Comparison of ENCODE assay signal across 17 cellular contexts in genomic region chr21:16539041-16539440, GRCh38.
"Had no signal": no experiment of that assay in that cellular context is flagged by ENCODE, and none has a peak within 500 bp of the region (broad histone marks: within the 10 kb centered on the region; RNA-seq: fewer than 3 reads in every experiment).

No MANE protein-coding gene starts in this region.

- H3K36me3 Mint-ChIP-seq: activated naive CD8-positive, alpha-beta T cell; naive B cell; stimulated activated effector memory CD8-positive, alpha-beta T cell treated with anti-CD3 and anti-CD28 coated beads, Interleukin-12 subunit alpha, Interleukin-12 subunit beta, amount 100 ng/mL, for 72 hours had no signal

- H3K36me3 ChIP-seq: cardiac muscle cell, transverse colon had no signal

- H3K4me1 ChIP-seq: parathyroid adenoma, transverse colon had no signal

- H3K27me3 Mint-ChIP-seq: activated naive CD8-positive, alpha-beta T cell; dendritic cell treated with granulocyte-macrophage colony-stimulating factor and Interleukin-4, amounts not matched to agents 40 ng/mL and 50 ng/mL, for 4 days; naive B cell had no signal

- H3K9me3 ChIP-seq: transverse colon had no signal

- H3K4me3 ChIP-seq: cardiac muscle cell, transverse colon had no signal

- H3K27me3 ChIP-seq: cardiac muscle cell, transverse colon had no signal

- H3K27ac Mint-ChIP-seq: activated naive CD8-positive, alpha-beta T cell; dendritic cell treated with granulocyte-macrophage colony-stimulating factor and Interleukin-4, amounts not matched to agents 40 ng/mL and 50 ng/mL, for 4 days; naive B cell; stimulated activated effector memory CD8-positive, alpha-beta T cell treated with anti-CD3 and anti-CD28 coated beads, Interleukin-12 subunit alpha, Interleukin-12 subunit beta, amount 100 ng/mL, for 72 hours had no signal

- ATAC-seq: activated T-cell treated with anti-CD3 and anti-CD28 coated beads, Interleukin-2, amount 50 U/mL, for 4 hours; left lobe of liver; stimulated activated effector memory CD8-positive, alpha-beta T cell treated with anti-CD3 and anti-CD28 coated beads, Interleukin-12 subunit alpha, Interleukin-12 subunit beta, amount 100 ng/mL, for 72 hours had no signal

- H3K27ac ChIP-seq: cardiac muscle cell, parathyroid adenoma, transverse colon had no signal

- H3K9me3 Mint-ChIP-seq: activated T-cell treated with anti-CD3 and anti-CD28 coated beads, Interleukin-2, amount 50 U/mL, for 4 hours; dendritic cell treated with granulocyte-macrophage colony-stimulating factor and Interleukin-4, amounts not matched to agents 40 ng/mL and 50 ng/mL, for 4 days had no signal

- DNase-seq: activated CD4-positive, alpha-beta T cell treated with anti-CD3 and anti-CD28 coated beads, Interleukin-2, amount 50 U/mL, for 48 hours; activated effector memory CD4-positive, alpha-beta T cell treated with anti-CD3 and anti-CD28 coated beads, Interleukin-2, amount 50 U/mL, for 16 hours; activated T-cell treated with anti-CD3 and anti-CD28 coated beads, Interleukin-2, amount 50 U/mL, for 4 hours; anterior cingulate cortex; foreskin fibroblast; head of caudate nucleus; naive B cell; retina; SHP77; T-helper 2 cell; transverse colon had no signal

- H3K4me1 Mint-ChIP-seq: naive B cell; stimulated activated effector memory CD8-positive, alpha-beta T cell treated with anti-CD3 and anti-CD28 coated beads, Interleukin-12 subunit alpha, Interleukin-12 subunit beta, amount 100 ng/mL, for 72 hours had no signal

- H3K4me3 Mint-ChIP-seq: activated naive CD8-positive, alpha-beta T cell; activated T-cell treated with anti-CD3 and anti-CD28 coated beads, Interleukin-2, amount 50 U/mL, for 4 hours; dendritic cell treated with granulocyte-macrophage colony-stimulating factor and Interleukin-4, amounts not matched to agents 40 ng/mL and 50 ng/mL, for 4 days; naive B cell; stimulated activated effector memory CD8-positive, alpha-beta T cell treated with anti-CD3 and anti-CD28 coated beads, Interleukin-12 subunit alpha, Interleukin-12 subunit beta, amount 100 ng/mL, for 72 hours had no signal
